In the genomic region with DNA sequence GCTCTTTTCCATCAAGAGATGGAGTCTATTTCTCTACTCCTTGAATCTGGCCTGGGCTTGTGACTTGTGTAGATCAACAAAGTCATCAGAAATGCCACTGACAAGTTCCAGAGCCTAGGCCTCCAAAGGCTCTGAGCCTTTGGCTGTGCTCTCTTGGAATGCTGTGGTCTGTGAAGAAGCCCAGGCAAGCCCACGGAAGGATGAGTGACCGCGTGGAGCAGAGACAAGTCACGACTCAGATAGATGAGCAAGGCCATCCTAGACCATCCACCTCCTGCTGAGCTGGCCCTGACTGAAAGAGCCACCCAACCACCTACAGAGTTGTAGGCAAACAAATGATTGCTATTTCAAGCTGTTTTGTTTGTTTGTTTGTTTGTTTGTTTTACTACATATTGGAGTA, we compare ENCODE assay signal across 19 cellular contexts. TPM values are rescaled to one million over a fixed set of nuclear protein-coding genes. Genes with fewer than 3 reads are reported as not detected.
DNase-seq lines count a peak whose midpoint lies in the region; FAIRE-seq and TF ChIP-seq lines count a peak whose summit lies in the region.
"Had no signal": no experiment of that assay in that cellular context is flagged by ENCODE, and none has a peak within 500 bp of the region (broad histone marks: within the 10 kb centered on the region; RNA-seq: fewer than 3 reads in every experiment).

No MANE protein-coding gene starts in this region.

- H3K36me3 ChIP-seq in brain microvascular endothelial cell (replicated peaks), result no peaks in the 10 kb centered on the region
- no peaks in the 10 kb centered on the region for H3K36me3 ChIP-seq in CD4-positive, alpha-beta memory T cell (ENCODE audit: insufficient read depth, low read length)
- no peaks in the 10 kb centered on the region for H3K36me3 ChIP-seq in hepatocyte (replicated peaks; ENCODE audit: insufficient read depth, low read depth)
- H3K36me3 ChIP-seq: suprapubic skin, vagina had no signal

- CTCF ChIA-PET in CD4-positive, alpha-beta memory T cell (lab: Charles Lee; ENCODE audit: partially characterized antibody), result interaction anchor here (1.2 to 16.3 kb wide), 6 partner anchors 13 to 120 kb away, joined by 3 to 798 read pairs (median 69); partner anchors contain the start of genes ERN1, GH1, ICAM2 and PRR29

- 53% methylated on average over 4 of the region's 4 CpGs for WGBS in hepatocyte (ENCODE audit: low lambda C conversion rate, missing lambda C conversion rate)

- no peaks in the 10 kb centered on the region for H3K27me3 ChIP-seq in brain microvascular endothelial cell (replicated peaks)
- H3K27me3 ChIP-seq in CD4-positive, alpha-beta memory T cell (ENCODE audit: insufficient read depth, low read length), result no peaks in the 10 kb centered on the region
- no peaks in the 10 kb centered on the region for H3K27me3 ChIP-seq in hepatocyte
- H3K27me3 ChIP-seq: suprapubic skin, vagina had no signal

- no peak overlapping the region for H3K4me3 ChIP-seq in brain microvascular endothelial cell (ENCODE audit: low read depth, low read length)
- H3K4me3 ChIP-seq in CD4-positive, alpha-beta memory T cell (ENCODE audit: low read length in 2 of 2), result no peak overlapping the region
- H3K4me3 ChIP-seq in hepatocyte, result no peak overlapping the region
- H3K4me3 ChIP-seq: suprapubic skin, vagina had no signal

- DNase-seq in EL (peak; percentile 53), HTR-8/SVneo (ENCODE audit: insufficient read length, low spot score) (no peak), brain microvascular endothelial cell (peak; percentile 7), kidney tubule cell (ENCODE audit: low spot score) (peak; percentile 90), hepatocyte (ENCODE audit: low spot score) (no peak), RKO (ENCODE audit: low spot score) (no peak), D721Med (ENCODE audit: insufficient read length, low spot score) (no peak)
- no peak for DNase-seq in CD4-positive, alpha-beta memory T cell
- DNase-seq: activated B cell treated with CpG ODN at 0.5 μM for 24 hours; activated CD4-positive, alpha-beta T cell treated with anti-CD3 and anti-CD28 coated beads, Interleukin-2, amount 50 U/mL, for 48 hours; activated gamma-delta T cell; GF-D8; NCI-H1417; NCI-H510A treated with DMSO at 0.1 percent for 48 hours; T-helper 9 cell had no signal

- peaks cover 3 to 18% (median 12%) of the 10 kb centered on the region in 4 donors for H3K4me1 Mint-ChIP-seq in CD4-positive, alpha-beta memory T cell
- H3K4me1 Mint-ChIP-seq: activated B cell treated with CpG ODN at 0.5 μM for 24 hours, neural crest cell had no signal

- in situ Hi-C loops in brain microvascular endothelial cell (cut with HindIII; ENCODE audit: low pct_ligation_motif_present, low sequenced_read_pairs), result no loop called here

- TF ChIP-seq CTCF in brain microvascular endothelial cell (IDR thresholded peaks at IDR 0.05; ENCODE audit: low read depth, low read length, missing control alignments), result no peak
- TF ChIP-seq CTCF in hepatocyte (IDR thresholded peaks at IDR 0.05; ENCODE audit: poor library complexity), result no peak
- TF ChIP-seq CTCF in D721Med (IDR thresholded peaks at IDR 0.05; ENCODE audit: insufficient read depth, missing control alignments), result no peak

- H3K36me3 Mint-ChIP-seq in CD4-positive, alpha-beta memory T cell, result peaks cover 2 to 4% of the 10 kb centered on the region in 2 donors

- no peaks in the 10 kb centered on the region for H3K9me3 ChIP-seq in CD4-positive, alpha-beta memory T cell (ENCODE audit: control insufficient read depth in 1 of 2, low read length in 2 of 2)
- H3K9me3 ChIP-seq in hepatocyte (ENCODE audit: low read depth), result no peaks in the 10 kb centered on the region
- H3K9me3 ChIP-seq: suprapubic skin, vagina had no signal

- no peaks in the 10 kb centered on the region for H4K20me1 ChIP-seq in hepatocyte (ENCODE audit: insufficient read depth, poor library complexity, severe bottlenecking)

- H3K27me3 Mint-ChIP-seq in CD4-positive, alpha-beta memory T cell, result no peaks in the 10 kb centered on the region
- H3K27me3 Mint-ChIP-seq: activated B cell treated with CpG ODN at 0.5 μM for 24 hours had no signal

- H2AFZ ChIP-seq in hepatocyte, result no peak overlapping the region

- FAIRE-seq in HTR-8/SVneo (lab: Jason Lieb, UNC) (peak; percentile 4), D721Med (lab: Jason Lieb, UNC) (no peak)
- FAIRE-seq: endometrium had no signal

- no peaks in the 10 kb centered on the region for H3K9me2 ChIP-seq in hepatocyte (replicated peaks; ENCODE audit: insufficient read depth)

- peaks cover 21% of the 10 kb centered on the region for H3K4me1 ChIP-seq in CD4-positive, alpha-beta memory T cell (ENCODE audit: insufficient read depth, low read length)
- H3K4me1 ChIP-seq in hepatocyte (ENCODE audit: insufficient read depth), result no peaks in the 10 kb centered on the region
- H3K4me1 ChIP-seq: suprapubic skin, vagina had no signal

- no peaks in the 10 kb centered on the region for H3K79me2 ChIP-seq in hepatocyte

- no peak overlapping the region for H3K4me2 ChIP-seq in hepatocyte

- H3K9me3 Mint-ChIP-seq in CD4-positive, alpha-beta memory T cell, result peaks cover 0 to 1% (median 0%) of the 10 kb centered on the region in 8 donors
- H3K9me3 Mint-ChIP-seq: activated B cell treated with CpG ODN at 0.5 μM for 24 hours, neural crest cell had no signal

- intact Hi-C loops in CD4-positive, alpha-beta memory T cell (cut with micrococcal nuclease), result no loop called here

- H3K27ac ChIP-seq in brain microvascular endothelial cell (no peak overlapping the region), hepatocyte (no peak overlapping the region)
- no peak overlapping the region for H3K27ac ChIP-seq in CD4-positive, alpha-beta memory T cell (ENCODE audit: low read depth, low read length)
- H3K27ac ChIP-seq: suprapubic skin, vagina had no signal

- POLR2A ChIA-PET in CD4-positive, alpha-beta memory T cell (lab: Charles Lee; ENCODE audit: partially characterized antibody), result interaction anchor here (1.5 to 18.0 kb wide), 3 partner anchors 12 to 113 kb away, joined by 4 to 587 read pairs (median 6); partner anchors contain the start of gene PRR29

- H3K4me3 Mint-ChIP-seq in CD4-positive, alpha-beta memory T cell, result no peak overlapping the region
- H3K4me3 Mint-ChIP-seq: activated B cell treated with CpG ODN at 0.5 μM for 24 hours, neural crest cell had no signal

- H3K27ac Mint-ChIP-seq in CD4-positive, alpha-beta memory T cell, result peak overlapping the region in 1 of 7 donors; percentile 37
- H3K27ac Mint-ChIP-seq: activated B cell treated with CpG ODN at 0.5 μM for 24 hours had no signal

RNA-seq across cellular contexts. Expression of gene ICAM2, which starts 11.6 kb away (rescaled TPM):
- 100 to 1,000 TPM; 150 to 158 TPM for total RNA-seq in CD4-positive, alpha-beta memory T cell
- 100 to 1,000 TPM; 411 to 591 TPM for polyA plus RNA-seq in CD4-positive, alpha-beta memory T cell
- total RNA-seq in hepatocyte, result 6.0 and 8.4 TPM in 2 replicates
- polyA plus RNA-seq in hepatocyte, result 2.7 and 3.4 TPM in 2 replicates
- total RNA-seq: neural crest cell had no signal

RNA-seq across cellular contexts. Expression of gene PRR29, which starts 33.9 kb away (rescaled TPM):
- total RNA-seq in CD4-positive, alpha-beta memory T cell, result 1 to 10 TPM in 1 of 2 experiments, under 1 TPM in 1; 0.19 to 1.0 TPM
- 1 to 10 TPM; 5.6 to 6.0 TPM for polyA plus RNA-seq in CD4-positive, alpha-beta memory T cell
- 0.13 and 0.36 TPM in 2 replicates for total RNA-seq in hepatocyte
- 0.62 and 1.4 TPM in 2 replicates for polyA plus RNA-seq in hepatocyte
- total RNA-seq: activated B cell treated with CpG ODN at 0.5 μM for 24 hours, vagina had no signal

RNA-seq across cellular contexts. Expression of gene SCN4A, which starts 59.4 kb away (rescaled TPM):
- total RNA-seq in CD4-positive, alpha-beta memory T cell, result under 1 TPM; 0.17 to 0.30 TPM
- polyA plus RNA-seq in CD4-positive, alpha-beta memory T cell, result not detected
- under 0.01 and 0.07 TPM in 2 replicates for total RNA-seq in hepatocyte
- polyA plus RNA-seq in hepatocyte, result not detected in 2 replicates

Comparison
In these comparisons a context has a peak if more than half of its experiments do, and no peak if none do; other contexts are left out.
1. DNase-seq: peak in EL (single experiment), brain microvascular endothelial cell (single experiment) and kidney tubule cell (single experiment); none in HTR-8/SVneo (single experiment), CD4-positive, alpha-beta memory T cell (0 of 5), hepatocyte (single experiment), RKO (single experiment) and D721Med (single experiment).
2. RNA of gene ICAM2, which starts 11.6 kb away (total RNA-seq): 150 to 158 TPM in CD4-positive, alpha-beta memory T cell; 6.0 to 8.4 TPM in hepatocyte; every median in the first group is over 10 times any median in the second.